14 cellular contexts compared by ENCODE assay signal in genomic region chr10:50250058-50250854, GRCh38. TPM values are rescaled to one million over a fixed set of nuclear protein-coding genes. Genes with fewer than 3 reads are reported as not detected.
DNase-seq lines count a peak whose midpoint lies in the region; ATAC-seq and TF ChIP-seq lines count a peak whose summit lies in the region.
"Had no signal": no experiment of that assay in that cellular context is flagged by ENCODE, and none has a peak within 500 bp of the region (broad histone marks: within the 10 kb centered on the region; RNA-seq: fewer than 3 reads in every experiment).

No MANE protein-coding gene starts in this region.

- H3K27ac ChIP-seq in duodenal mucosa (ENCODE audit: low read depth, low read length), result no peak overlapping the region
- peak overlapping the region; percentile 27 to 28 for H3K27ac ChIP-seq in liver (ENCODE audit: low read depth in 1 of 2, low read length in 2 of 2)
- H3K27ac ChIP-seq in smooth muscle cell (ENCODE audit: low read depth), result no peak overlapping the region
- H3K27ac ChIP-seq: BLaER1 treated with 17β-estradiol and CSF1 and Interleukin-3, amounts not matched to agents 10 nM and 100 nM had no signal

- no peak overlapping the region for H2AFZ ChIP-seq in smooth muscle cell (ENCODE audit: low read depth)

- no peak overlapping the region for H3K4me2 ChIP-seq in smooth muscle cell
- H3K4me2 ChIP-seq: BLaER1 treated with 17β-estradiol and CSF1 and Interleukin-3, amounts not matched to agents 10 nM and 100 nM had no signal

- H4K20me1 ChIP-seq in smooth muscle cell (ENCODE audit: low read depth), result no peaks in the 10 kb centered on the region
- H4K20me1 ChIP-seq: BLaER1 treated with 17β-estradiol and CSF1 and Interleukin-3, amounts not matched to agents 10 nM and 100 nM had no signal

- H3K36me3 ChIP-seq in duodenal mucosa (ENCODE audit: control insufficient read depth in 1 of 2, insufficient read depth in 2 of 2, low read length in 2 of 2), result no peaks in the 10 kb centered on the region
- H3K36me3 ChIP-seq in liver (ENCODE audit: control insufficient read depth in 4 of 4, insufficient read depth in 3 of 4, low read depth in 1 of 4, low read length in 3 of 4), result no peaks in the 10 kb centered on the region
- H3K36me3 ChIP-seq in smooth muscle cell (ENCODE audit: low read depth), result no peaks in the 10 kb centered on the region
- H3K36me3 ChIP-seq: BLaER1 treated with 17β-estradiol and CSF1 and Interleukin-3, amounts not matched to agents 10 nM and 100 nM had no signal

- no peak for ATAC-seq in GM18511 (IDR thresholded peaks at IDR 0.05; ENCODE audit: unreplicated experiment)
- ATAC-seq: CD8-positive, alpha-beta T cell had no signal

- H3K4me3 ChIP-seq in duodenal mucosa (ENCODE audit: low read depth in 1 of 2, low read length in 2 of 2) (peak overlapping the region; percentile 41 to 56), liver (ENCODE audit: low read depth in 1 of 3, low read length in 3 of 3) (no peak overlapping the region), smooth muscle cell (no peak overlapping the region)
- H3K4me3 ChIP-seq: BLaER1 treated with 17β-estradiol and CSF1 and Interleukin-3, amounts not matched to agents 10 nM and 100 nM had no signal

- no peak for TF ChIP-seq CTCF in liver (IDR thresholded peaks at IDR 0.05; ENCODE audit: low read depth, low read length, missing input control)
- no peak for TF ChIP-seq CTCF in smooth muscle cell (IDR thresholded peaks at IDR 0.05; ENCODE audit: borderline replicate concordance, insufficient read depth, poor library complexity, severe bottlenecking)

- H3K9ac ChIP-seq in duodenal mucosa (ENCODE audit: low read depth in 1 of 2, low read length in 2 of 2), result no peak overlapping the region
- no peak overlapping the region for H3K9ac ChIP-seq in liver (ENCODE audit: low read depth in 1 of 2, low read length in 2 of 2)
- no peak overlapping the region for H3K9ac ChIP-seq in smooth muscle cell (ENCODE audit: low read depth)
- H3K9ac ChIP-seq: BLaER1 treated with 17β-estradiol and CSF1 and Interleukin-3, amounts not matched to agents 10 nM and 100 nM had no signal

- H3F3A ChIP-seq in smooth muscle cell (ENCODE audit: low read depth), result no peaks in the 10 kb centered on the region

- H3K9me3 ChIP-seq in duodenal mucosa (ENCODE audit: control insufficient read depth in 1 of 2, low read length in 2 of 2), result no peaks in the 10 kb centered on the region
- no peaks in the 10 kb centered on the region for H3K9me3 ChIP-seq in liver (ENCODE audit: control insufficient read depth in 4 of 4, low read length in 3 of 4)
- H3K9me3 ChIP-seq in smooth muscle cell (replicated peaks; ENCODE audit: low read depth), result no peaks in the 10 kb centered on the region
- H3K9me3 ChIP-seq: BLaER1 treated with 17β-estradiol and CSF1 and Interleukin-3, amounts not matched to agents 10 nM and 100 nM had no signal

- peak; percentile 13 for DNase-seq in HuH-7 (ENCODE audit: low spot score)
- no peak for DNase-seq in smooth muscle cell (lab: John Stamatoyannopoulos, UW; ENCODE audit: unreplicated experiment)
- no peak for DNase-seq in SIG-M5 treated with dmso at 0.1 percent for 504 hours (lab: John Stamatoyannopoulos, UW; ENCODE audit: unreplicated experiment)
- DNase-seq: Calu3; CD8-positive, alpha-beta T cell; DMS79 treated with DMSO at 0.1 percent for 48 hours; GF-D8; H9; IMR-90; KBM-7 had no signal

- WGBS in liver, result 39% methylated on average over 3 of the region's 3 CpGs
- 84% methylated on average over 3 of the region's 3 CpGs for WGBS in smooth muscle cell (ENCODE audit: low lambda C conversion rate)

- peaks cover 0 to 4% of the 10 kb centered on the region in 2 donors for H3K27me3 ChIP-seq in duodenal mucosa (ENCODE audit: control insufficient read depth in 1 of 2, insufficient read depth in 2 of 2, low read length in 2 of 2)
- no peaks in the 10 kb centered on the region for H3K27me3 ChIP-seq in liver (ENCODE audit: control insufficient read depth in 4 of 4, insufficient read depth in 4 of 4, low read length in 3 of 4)
- peaks cover 4% of the 10 kb centered on the region for H3K27me3 ChIP-seq in smooth muscle cell (ENCODE audit: low read depth)
- H3K27me3 ChIP-seq: BLaER1 treated with 17β-estradiol and CSF1 and Interleukin-3, amounts not matched to agents 10 nM and 100 nM had no signal

- H3K4me1 ChIP-seq in duodenal mucosa (ENCODE audit: control insufficient read depth in 1 of 2, insufficient read depth in 2 of 2, low read length in 2 of 2), result peaks cover 30 to 37% of the 10 kb centered on the region in 2 donors
- peaks cover 4 to 35% (median 28%) of the 10 kb centered on the region in 4 donors for H3K4me1 ChIP-seq in liver (ENCODE audit: control insufficient read depth in 4 of 4, insufficient read depth in 4 of 4, low read length in 3 of 4)
- H3K4me1 ChIP-seq in smooth muscle cell (ENCODE audit: low read depth), result no peaks in the 10 kb centered on the region
- H3K4me1 ChIP-seq: BLaER1 treated with 17β-estradiol and CSF1 and Interleukin-3, amounts not matched to agents 10 nM and 100 nM had no signal

- H3K79me2 ChIP-seq in smooth muscle cell (ENCODE audit: low read depth), result no peaks in the 10 kb centered on the region

- peak in 1 of 2 donors; percentile 19 for TF ChIP-seq RAD21 in liver (IDR thresholded peaks at IDR 0.05)

TF ChIP-seq in liver, 16 proteins besides CTCF, POLR2A, EP300 and RAD21:
- TF ChIP-seq FOXA2 (IDR thresholded peaks at IDR 0.05), result peak; percentile 74
- TF ChIP-seq FOXA1 (IDR thresholded peaks at IDR 0.05), result peak; percentile 79
- peak; percentile 75 for TF ChIP-seq SP1 (IDR thresholded peaks at IDR 0.05)
- peak; percentile 37 for TF ChIP-seq HNF4G (IDR thresholded peaks at IDR 0.05)
- TF ChIP-seq RXRA (IDR thresholded peaks at IDR 0.05), result peak; percentile 77 to 83
- no peak for TF ChIP-seq GABPA (IDR thresholded peaks at IDR 0.05 in 1 of 2, conservative IDR thresholded peaks at IDR 0.05 in 1 of 2)
- TF ChIP-seq YY1 (IDR thresholded peaks at IDR 0.05), result peak; percentile 49
- TF ChIP-seq, protein P1, sequence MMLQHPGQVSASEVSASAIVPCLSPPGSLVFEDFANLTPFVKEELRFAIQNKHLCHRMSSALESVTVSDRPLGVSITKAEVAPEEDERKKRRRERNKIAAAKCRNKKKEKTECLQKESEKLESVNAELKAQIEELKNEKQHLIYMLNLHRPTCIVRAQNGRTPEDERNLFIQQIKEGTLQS (IDR thresholded peaks at IDR 0.05), result peak; percentile 34
- TF ChIP-seq MAX (IDR thresholded peaks at IDR 0.05), result peak; percentile 60
- TF ChIP-seq REST (IDR thresholded peaks at IDR 0.05), result peak; percentile 57
- TF ChIP-seq NR2F2 (IDR thresholded peaks at IDR 0.05), result peak; percentile 81
- peak; percentile 84 for TF ChIP-seq HNF4A (conservative IDR thresholded peaks at IDR 0.05)
- peak; percentile 59 to 78 for TF ChIP-seq JUND (IDR thresholded peaks at IDR 0.05)
- no peak for TF ChIP-seq TAF1 (conservative IDR thresholded peaks at IDR 0.05)
- TF ChIP-seq EGR1 (IDR thresholded peaks at IDR 0.05; ENCODE audit: low read depth in 2 of 2), result no peak
- TF ChIP-seq ZBTB33 (IDR thresholded peaks at IDR 0.05), result peak; percentile 46
TF ChIP-seq in liver: peak in this region for 13.

RNA-seq across cellular contexts. Expression of gene ASAH2, which starts 1.1 kb away (rescaled TPM):
- total RNA-seq in liver (1 to 10 TPM in 1 of 2 donors, under 1 TPM in 1; 0.75 to 1.0 TPM), smooth muscle cell (1.3 and 4.1 TPM in 2 replicates)
- polyA plus RNA-seq in liver (1 to 10 TPM; 1.0 to 3.0 TPM), smooth muscle cell (0.93 and 1.6 TPM in 2 replicates)

Comparison
In these comparisons a context has a peak if more than half of its experiments do, and no peak if none do; other contexts are left out.
1. H3K27ac ChIP-seq: peak in liver (2 of 2); none in duodenal mucosa (single experiment) and smooth muscle cell (single experiment).
2. H3K4me3 ChIP-seq: peak in duodenal mucosa (2 of 2); none in liver (0 of 3) and smooth muscle cell (single experiment).